In genomic region chr5:169347786-169348185, GRCh38 we compare ENCODE assay signal across 28 cellular contexts. TPM values are rescaled to one million over a fixed set of nuclear protein-coding genes. Genes with fewer than 3 reads are reported as not detected.
DNase-seq lines count a peak whose midpoint lies in the region; ATAC-seq, FAIRE-seq and TF ChIP-seq lines count a peak whose summit lies in the region.
"Had no signal": no experiment of that assay in that cellular context is flagged by ENCODE, and none has a peak within 500 bp of the region (broad histone marks: within the 10 kb centered on the region; RNA-seq: fewer than 3 reads in every experiment).

No MANE protein-coding gene starts in this region.

- H4K20me1 ChIP-seq in SK-N-SH (ENCODE audit: insufficient read depth): no peaks in the 10 kb centered on the region

- H3F3A ChIP-seq in SK-N-SH (replicated peaks; ENCODE audit: insufficient read depth): peaks cover 35% of the 10 kb centered on the region

- H3K36me3 ChIP-seq in BJ (ENCODE audit: control insufficient read depth, insufficient read depth, low read length): no peaks in the 10 kb centered on the region
- no peaks in the 10 kb centered on the region for H3K36me3 ChIP-seq in SK-N-SH (replicated peaks in 1 of 2; ENCODE audit: control insufficient read depth in 1 of 2, insufficient read depth in 2 of 2, low read length in 1 of 2)
- no peaks in the 10 kb centered on the region for H3K36me3 ChIP-seq in subcutaneous abdominal adipose tissue (ENCODE audit: control insufficient read depth in 5 of 5, insufficient read depth in 5 of 5, low read length in 5 of 5)

- DNase-seq in BJ (ENCODE audit: low read depth) (peak; percentile 65), SK-N-SH (no peak), fibroblast of pulmonary artery (ENCODE audit: low read depth) (peak; percentile 20), urothelium cell line (ENCODE audit: low spot score) (no peak)
- DNase-seq: activated CD4-positive, alpha-beta memory T cell treated with anti-CD3 and anti-CD28 coated beads for 36 hours; activated CD4-positive, alpha-beta T cell treated with anti-CD3 and anti-CD28 coated beads for 1 hour; activated CD8-positive, alpha-beta memory T cell treated with anti-CD3 and anti-CD28 coated beads, Interleukin-2, amount 50 U/mL, for 4 hours; activated naive CD4-positive, alpha-beta T cell; body of pancreas; Caco-2; DMS53; foreskin keratinocyte; kidney; NCI-H1048; NCI-H1694; NCI-H446; NCI-H774; SIG-M5; stimulated activated naive B cell treated with anti-CD40 and anti-IgM and Interleukin-4, amounts not matched to agents 10 μg/mL and 1 μg/mL and 100 μg/mL, for 72 hours; SW 1271; testis had no signal

- no peaks in the 10 kb centered on the region for H3K9me3 ChIP-seq in SK-N-SH
- H3K9me3 ChIP-seq in subcutaneous abdominal adipose tissue (ENCODE audit: control insufficient read depth in 5 of 5, low read length in 5 of 5): no peaks in the 10 kb centered on the region
- H3K9me3 ChIP-seq: body of pancreas, Caco-2, testis had no signal

- peaks cover 20 to 21% of the 10 kb centered on the region in 2 experiments for H3K4me1 ChIP-seq in SK-N-SH (ENCODE audit: control insufficient read depth in 1 of 2, insufficient read depth in 2 of 2, low read depth in 1 of 2, low read length in 1 of 2)
- peaks cover 0 to 12% (median 2%) of the 10 kb centered on the region in 5 donors for H3K4me1 ChIP-seq in subcutaneous abdominal adipose tissue (ENCODE audit: control insufficient read depth in 5 of 5, insufficient read depth in 5 of 5, low read length in 5 of 5)
- H3K4me1 ChIP-seq: body of pancreas, testis had no signal

- no peak for FAIRE-seq in urothelium cell line (lab: Jason Lieb, UNC)
- FAIRE-seq: HTR-8/SVneo, kidney, RCC 7860 had no signal

- H3K27me3 ChIP-seq in BJ (ENCODE audit: control insufficient read depth, insufficient read depth, low read length) (no peaks in the 10 kb centered on the region), SK-N-SH (ENCODE audit: insufficient read depth) (no peaks in the 10 kb centered on the region), subcutaneous abdominal adipose tissue (ENCODE audit: control insufficient read depth in 5 of 5, insufficient read depth in 4 of 5, low read length in 5 of 5) (peaks cover 0 to 8% (median 2%) of the 10 kb centered on the region in 5 donors)
- H3K27me3 ChIP-seq: body of pancreas, foreskin keratinocyte, testis had no signal

- CTCF ChIA-PET in BJ (lab: Yijun Ruan, JAX) (no interaction called here), SK-N-SH (lab: Yijun Ruan, JAX) (no interaction called here)

- ATAC-seq in HG03280 (IDR thresholded peaks at IDR 0.05; ENCODE audit: unreplicated experiment) (no peak), HG03469 (IDR thresholded peaks at IDR 0.05; ENCODE audit: unreplicated experiment) (no peak)
- ATAC-seq: body of pancreas; foreskin keratinocyte; GM23338; stimulated activated naive B cell treated with anti-CD40 and anti-IgM and Interleukin-4, amounts not matched to agents 10 μg/mL and 1 μg/mL and 100 μg/mL, for 72 hours had no signal

- H3K79me2 ChIP-seq in SK-N-SH (ENCODE audit: insufficient read depth): no peaks in the 10 kb centered on the region

- no peaks in the 10 kb centered on the region for H3K9me2 ChIP-seq in SK-N-SH

- H2AFZ ChIP-seq in SK-N-SH (ENCODE audit: low read depth): no peak overlapping the region
- H2AFZ ChIP-seq: GM23338 had no signal

- H3K9ac ChIP-seq in SK-N-SH (no peak overlapping the region), subcutaneous abdominal adipose tissue (ENCODE audit: low read length in 5 of 5) (no peak overlapping the region)

- no peak for TF ChIP-seq RAD21 in SK-N-SH (IDR thresholded peaks at IDR 0.05; ENCODE audit: low read length)

- H3K4me3 ChIP-seq in BJ (ENCODE audit: low read depth, low read length) (no peak overlapping the region), SK-N-SH (ENCODE audit: low read depth in 2 of 2, low read length in 1 of 2) (no peak overlapping the region), fibroblast of pulmonary artery (replicated peaks; ENCODE audit: low read depth, low read length) (no peak overlapping the region), subcutaneous abdominal adipose tissue (ENCODE audit: low read depth in 1 of 5, low read length in 5 of 5) (no peak overlapping the region)
- H3K4me3 ChIP-seq: body of pancreas, GM23338, testis had no signal

- H3K27ac ChIP-seq in SK-N-SH (ENCODE audit: low read depth in 2 of 2, low read length in 1 of 2) (peak overlapping the region; percentile 29 to 96; a peak in 3 of 4 replicates), subcutaneous abdominal adipose tissue (ENCODE audit: low read depth, low read length) (peak overlapping the region; percentile 25)
- H3K27ac ChIP-seq: body of pancreas, foreskin keratinocyte, testis had no signal

- WGBS in SK-N-SH (ENCODE audit: low lambda C conversion rate): 62% methylated on average over 2 of the region's 2 CpGs

- H3K4me2 ChIP-seq in SK-N-SH: no peak overlapping the region
- H3K4me2 ChIP-seq: GM23338 had no signal

- TF ChIP-seq EP300 in SK-N-SH (IDR thresholded peaks at IDR 0.05; ENCODE audit: borderline replicate concordance in 1 of 2, low read depth in 1 of 2, low read length in 1 of 2): peak; percentile 68 to 84; a peak in 2 of 4 replicates

- TF ChIP-seq CTCF in BJ (IDR thresholded peaks at IDR 0.05; ENCODE audit: insufficient read depth, low read depth, low read length) (no peak), SK-N-SH (IDR thresholded peaks at IDR 0.05) (no peak), fibroblast of pulmonary artery (IDR thresholded peaks at IDR 0.05; ENCODE audit: low read length, missing control alignments) (no peak)

- POLR2A ChIA-PET in BJ (lab: Charles Lee) (interaction anchor here (0.5 kb wide), 2 partner anchors 429 to 940 kb away, joined by 3 to 15 read pairs; no protein-coding TSS in a partner anchor), SK-N-SH (lab: Yijun Ruan, JAX) (no interaction called here)

TF ChIP-seq in SK-N-SH, 30 proteins besides CTCF, POLR2A, EP300 and RAD21 (continues in another document):
- TF ChIP-seq RCOR1 (IDR thresholded peaks at IDR 0.05; ENCODE audit: low read length) (no peak), RFX5 (IDR thresholded peaks at IDR 0.05; ENCODE audit: low read length) (no peak), MAX (IDR thresholded peaks at IDR 0.05; ENCODE audit: low read depth) (no peak), TAF1 (IDR thresholded peaks at IDR 0.05; ENCODE audit: borderline replicate concordance, low read depth, low read length) (no peak), USF2 (IDR thresholded peaks at IDR 0.05; ENCODE audit: borderline replicate concordance, low read depth, low read length) (no peak), FOSL2 (IDR thresholded peaks at IDR 0.05; ENCODE audit: borderline replicate concordance, low read depth) (peak; percentile 40; the same call in 1 of the 2 replicates), RXRA (IDR thresholded peaks at IDR 0.05; ENCODE audit: borderline replicate concordance, low read depth) (no peak), POLR2AphosphoS5 (IDR thresholded peaks at IDR 0.05; ENCODE audit: low read depth, low read length) (peak; percentile 67; the same call in 1 of the 2 replicates), PBX3 (IDR thresholded peaks at IDR 0.05) (peak; percentile 87), FOXM1 (IDR thresholded peaks at IDR 0.05; ENCODE audit: low read depth) (peak; percentile 56; the same call in 1 of the 2 replicates), GABPA (IDR thresholded peaks at IDR 0.05; ENCODE audit: low read depth) (no peak), ELF1 (IDR thresholded peaks at IDR 0.05) (no peak), IRF3 (IDR thresholded peaks at IDR 0.05; ENCODE audit: low read depth, low read length) (no peak), TEAD4 (IDR thresholded peaks at IDR 0.05; ENCODE audit: borderline replicate concordance, insufficient read depth) (0 out of 2 replicates have a peak, but pooled peaks have one; percentile 50)

RNA-seq across cellular contexts. Expression of gene SLIT3, which starts 46.8 kb away (rescaled TPM):
- polyA plus RNA-seq in BJ (2011; rRNA removed) (18.1 and 26.8 TPM in 2 replicates), SK-N-SH (2012; rRNA removed) (80.0 and 119 TPM in 2 replicates)
- 30.5 and 39.7 TPM in 2 replicates for polyA minus RNA-seq in BJ (2011; rRNA and poly(A)+ RNA removed)
- 65.8 and 110 TPM in 2 replicates for polyA plus RNA-seq in SK-N-SH (2012; cell fraction: cytosol; rRNA removed)
- 139 and 176 TPM in 2 replicates for polyA plus RNA-seq in SK-N-SH (2012; cell fraction: nucleus; rRNA removed)
- polyA plus RNA-seq: CD14-positive monocyte had no signal

Comparison
In these comparisons a context has a peak if more than half of its experiments do, and no peak if none do; other contexts are left out.
1. DNase-seq: peak in BJ (single experiment) and fibroblast of pulmonary artery (single experiment); none in SK-N-SH (single experiment) and urothelium cell line (single experiment).